ENCODE assay signal across 7 cellular contexts in genomic region chr3:197734667-197735318, GRCh38. TPM values are rescaled to one million over a fixed set of nuclear protein-coding genes. Genes with fewer than 3 reads are reported as not detected.
DNase-seq lines count a peak whose midpoint lies in the region; ATAC-seq and TF ChIP-seq lines count a peak whose summit lies in the region.

No MANE protein-coding gene starts in this region.

- H3K27ac Mint-ChIP-seq in neural progenitor cell = no peak overlapping the region

- peaks cover 23% of the 10 kb centered on the region for H3K79me2 ChIP-seq in neural progenitor cell (ENCODE audit: low read depth)

- no peaks in the 10 kb centered on the region for H3K27me3 ChIP-seq in neural progenitor cell

- no peak for TF ChIP-seq CTCF in neural progenitor cell (IDR thresholded peaks at IDR 0.05)

- no peak overlapping the region for H3K4me2 ChIP-seq in neural progenitor cell

- peaks cover 7% of the 10 kb centered on the region for H3K27me3 Mint-ChIP-seq in neural progenitor cell (ENCODE audit: insufficient read depth, low read depth)

- H3K4me3 ChIP-seq in neural progenitor cell = no peak overlapping the region

- H3K27ac ChIP-seq in neural progenitor cell = no peak overlapping the region

- H3K9me3 ChIP-seq in neural progenitor cell (ENCODE audit: low read depth) = no peaks in the 10 kb centered on the region

- peaks cover 11% of the 10 kb centered on the region for H3F3A ChIP-seq in neural progenitor cell (ENCODE audit: low read depth)

- H3K4me1 Mint-ChIP-seq in neural progenitor cell = peaks cover 24% of the 10 kb centered on the region

- peak; percentile 43 for ATAC-seq in GM18907 (IDR thresholded peaks at IDR 0.05; ENCODE audit: unreplicated experiment)
- ATAC-seq in HG02798 (IDR thresholded peaks at IDR 0.05; ENCODE audit: poor library complexity, unreplicated experiment) = peak; percentile 36

- peaks cover 5% of the 10 kb centered on the region for H3K4me1 ChIP-seq in neural progenitor cell

- peaks cover 11% of the 10 kb centered on the region for H4K20me1 ChIP-seq in neural progenitor cell (ENCODE audit: low read depth)

- no peak overlapping the region for H3K9ac ChIP-seq in neural progenitor cell

- no peaks in the 10 kb centered on the region for H3K9me3 Mint-ChIP-seq in neural progenitor cell

- no peaks in the 10 kb centered on the region for H3K36me3 ChIP-seq in neural progenitor cell

- H3K36me3 Mint-ChIP-seq in neural progenitor cell = peaks cover 4% of the 10 kb centered on the region

- DNase-seq in OCI-M1 (lab: John Stamatoyannopoulos, UW) (peak; percentile 74), neural progenitor cell (ENCODE audit: low spot score) (no peak), NCI-H2227 treated with DMSO at 0.1 percent for 48 hours (lab: John Stamatoyannopoulos, UW) (no peak), foreskin melanocyte (no peak)
- DNase-seq in stimulated activated CD4-positive, alpha-beta T cell treated with anti-CD3 and anti-CD28 coated beads, Interleukin-4, amount 100 ng/mL, for 1 hour = no peak

- H3K4me3 Mint-ChIP-seq in neural progenitor cell = peak overlapping the region; percentile 76

- no peak overlapping the region for H2AFZ ChIP-seq in neural progenitor cell (replicated peaks)

RNA-seq across cellular contexts. Expression of gene RUBCN, which starts 1.9 kb away (rescaled TPM):
- 6.4 and 22.1 TPM in 2 replicates for total RNA-seq in neural progenitor cell (ENCODE audit: low replicate concordance)

RNA-seq across cellular contexts. Expression of gene FYTTD1, which starts 14.9 kb away (rescaled TPM):
- 38.4 and 104 TPM in 2 replicates for total RNA-seq in neural progenitor cell (ENCODE audit: low replicate concordance)

RNA-seq across cellular contexts. Expression of gene LRCH3, which starts 56.3 kb away (rescaled TPM):
- total RNA-seq in neural progenitor cell (ENCODE audit: low replicate concordance) = 45.9 and 56.2 TPM in 2 replicates
